Comparison of ENCODE assay signal across 20 cellular contexts in genomic region chr15:66587749-66588148, GRCh38. TPM values are rescaled to one million over a fixed set of nuclear protein-coding genes. Genes with fewer than 3 reads are reported as not detected.
A peak's percentile ranks its signal among the peaks of the same experiment; 100 is the strongest.
DNase-seq lines count a peak whose midpoint lies in the region; ATAC-seq and TF ChIP-seq lines count a peak whose summit lies in the region.
"Had no signal": no experiment of that assay in that cellular context is flagged by ENCODE, and none has a peak within 500 bp of the region (broad histone marks: within the 10 kb centered on the region; RNA-seq: fewer than 3 reads in every experiment).

No MANE protein-coding gene starts in this region.

- TF ChIP-seq CTCF in GM23338 (conservative IDR thresholded peaks at IDR 0.05; ENCODE audit: low read depth in 2 of 2) (no peak), thyroid gland (IDR thresholded peaks at IDR 0.05) (no peak)

- H3K36me3 ChIP-seq in GM23338 (ENCODE audit: insufficient read depth) (no peaks in the 10 kb centered on the region), thyroid gland (no peaks in the 10 kb centered on the region)
- H3K36me3 ChIP-seq: Peyer's patch, SJCRH30 had no signal

- H3K27me3 ChIP-seq in GM23338 (ENCODE audit: insufficient read depth) (no peaks in the 10 kb centered on the region), thyroid gland (no peaks in the 10 kb centered on the region)
- H3K27me3 ChIP-seq: Peyer's patch, SJCRH30 had no signal

- H3K4me2 ChIP-seq in GM23338: no peak overlapping the region

- H3K4me1 ChIP-seq in GM23338 (ENCODE audit: insufficient read depth): peaks cover 7% of the 10 kb centered on the region; the same call in 1 of the 2 replicates
- H3K4me1 ChIP-seq in thyroid gland: peaks cover 0 to 8% of the 10 kb centered on the region in 2 donors
- H3K4me1 ChIP-seq: Peyer's patch, SJCRH30 had no signal

- intact Hi-C loops in thyroid gland (cut with DNase I): no loop called here

- no peak overlapping the region; the same call in 1 of the 2 replicates for H3K27ac Mint-ChIP-seq in GM23338
- H3K27ac Mint-ChIP-seq: CD4-positive, CD25-positive, alpha-beta regulatory T cell had no signal

- H3K27me3 Mint-ChIP-seq in GM23338 (ENCODE audit: insufficient read depth, low read depth, poor library complexity): peaks cover 4% of the 10 kb centered on the region

- DNase-seq in DMS79 treated with DMSO at 0.1 percent for 48 hours (lab: John Stamatoyannopoulos, UW): peak; percentile 9
- no peak for DNase-seq in GM23338 (ENCODE audit: low spot score)
- DNase-seq in islet precursor cell: peak; percentile 46
- peak; percentile 17 to 20 for DNase-seq in thyroid gland
- DNase-seq in NK-92 (lab: John Stamatoyannopoulos, UW; ENCODE audit: unreplicated experiment): no peak
- DNase-seq in stimulated activated CD4-positive, alpha-beta T cell treated with anti-CD3 and anti-CD28 coated beads, Interleukin-1b, Interleukin-23, amount 100 ng/mL, for 48 hours: no peak
- DNase-seq: CD4-positive, CD25-positive, alpha-beta regulatory T cell; DMS 273 treated with DMSO at 0.1 percent for 48 hours; GOT3; NCI-H1417 treated with DMSO at 0.1 percent for 48 hours; NCI-H187 treated with DMSO at 0.1 percent for 48 hours; NCI-H2107; NCI-H2227 treated with DMSO at 0.1 percent for 48 hours; NCI-H510A; NCI-H748 treated with DMSO at 0.1 percent for 48 hours; Peyer's patch; SJCRH30 had no signal

- H3K9me3 Mint-ChIP-seq in GM23338: no peaks in the 10 kb centered on the region

- TF ChIP-seq POLR2A in thyroid gland (IDR thresholded peaks at IDR 0.05): no peak

- H3F3A ChIP-seq in GM23338 (replicated peaks; ENCODE audit: low read depth): no peaks in the 10 kb centered on the region

- ATAC-seq in GM23338 (no peak), HG02588 (IDR thresholded peaks at IDR 0.05; ENCODE audit: unreplicated experiment) (no peak)

- no peaks in the 10 kb centered on the region for H3K9me3 ChIP-seq in thyroid gland
- H3K9me3 ChIP-seq: Peyer's patch, SJCRH30 had no signal

- no peaks in the 10 kb centered on the region for H4K20me1 ChIP-seq in GM23338 (replicated peaks; ENCODE audit: insufficient read depth)

- peak overlapping the region; percentile 98; the same call in 1 of the 2 replicates for H2AFZ ChIP-seq in GM23338

- no peak overlapping the region for H3K27ac ChIP-seq in GM23338 (ENCODE audit: low read depth)
- no peak overlapping the region for H3K27ac ChIP-seq in thyroid gland
- H3K27ac ChIP-seq: Peyer's patch, SJCRH30 had no signal

- peaks cover 18% of the 10 kb centered on the region for H3K4me1 Mint-ChIP-seq in GM23338

- H3K79me2 ChIP-seq in GM23338 (replicated peaks; ENCODE audit: insufficient read depth): no peaks in the 10 kb centered on the region

- 0 out of 2 replicates have a peak, but pooled peaks cover 4% of the 10 kb centered on the region for H3K9me2 ChIP-seq in GM23338 (ENCODE audit: insufficient read depth)

- 22 to 27% methylated on average over 5 of the region's 5 CpGs for WGBS in thyroid gland, 2 donors

- H3K36me3 Mint-ChIP-seq in GM23338 (ENCODE audit: low read depth): no peaks in the 10 kb centered on the region
- H3K36me3 Mint-ChIP-seq: CD4-positive, CD25-positive, alpha-beta regulatory T cell had no signal

- H3K4me3 ChIP-seq in GM23338: no peak overlapping the region
- no peak overlapping the region for H3K4me3 ChIP-seq in thyroid gland (replicated peaks in 1 of 3)
- H3K4me3 ChIP-seq: Peyer's patch, SJCRH30 had no signal

- H3K4me3 Mint-ChIP-seq in GM23338: no peak overlapping the region
- H3K4me3 Mint-ChIP-seq: CD4-positive, CD25-positive, alpha-beta regulatory T cell had no signal

TF ChIP-seq in GM23338, 12 proteins besides CTCF, POLR2A, EP300 and RAD21:
- no peak for TF ChIP-seq POLR2AphosphoS5 (IDR thresholded peaks at IDR 0.05; ENCODE audit: low read depth)
- TF ChIP-seq STAT1 (IDR thresholded peaks at IDR 0.05; ENCODE audit: unreplicated experiment): no peak
- TF ChIP-seq NANOG (IDR thresholded peaks at IDR 0.05; ENCODE audit: borderline replicate concordance): no peak
- TF ChIP-seq ZNF114 (CRISPR knock-in tag; IDR thresholded peaks at IDR 0.05): no peak
- TF ChIP-seq CREB1 (CRISPR knock-in tag; IDR thresholded peaks at IDR 0.05; ENCODE audit: low read depth): no peak
- TF ChIP-seq, protein P1, sequence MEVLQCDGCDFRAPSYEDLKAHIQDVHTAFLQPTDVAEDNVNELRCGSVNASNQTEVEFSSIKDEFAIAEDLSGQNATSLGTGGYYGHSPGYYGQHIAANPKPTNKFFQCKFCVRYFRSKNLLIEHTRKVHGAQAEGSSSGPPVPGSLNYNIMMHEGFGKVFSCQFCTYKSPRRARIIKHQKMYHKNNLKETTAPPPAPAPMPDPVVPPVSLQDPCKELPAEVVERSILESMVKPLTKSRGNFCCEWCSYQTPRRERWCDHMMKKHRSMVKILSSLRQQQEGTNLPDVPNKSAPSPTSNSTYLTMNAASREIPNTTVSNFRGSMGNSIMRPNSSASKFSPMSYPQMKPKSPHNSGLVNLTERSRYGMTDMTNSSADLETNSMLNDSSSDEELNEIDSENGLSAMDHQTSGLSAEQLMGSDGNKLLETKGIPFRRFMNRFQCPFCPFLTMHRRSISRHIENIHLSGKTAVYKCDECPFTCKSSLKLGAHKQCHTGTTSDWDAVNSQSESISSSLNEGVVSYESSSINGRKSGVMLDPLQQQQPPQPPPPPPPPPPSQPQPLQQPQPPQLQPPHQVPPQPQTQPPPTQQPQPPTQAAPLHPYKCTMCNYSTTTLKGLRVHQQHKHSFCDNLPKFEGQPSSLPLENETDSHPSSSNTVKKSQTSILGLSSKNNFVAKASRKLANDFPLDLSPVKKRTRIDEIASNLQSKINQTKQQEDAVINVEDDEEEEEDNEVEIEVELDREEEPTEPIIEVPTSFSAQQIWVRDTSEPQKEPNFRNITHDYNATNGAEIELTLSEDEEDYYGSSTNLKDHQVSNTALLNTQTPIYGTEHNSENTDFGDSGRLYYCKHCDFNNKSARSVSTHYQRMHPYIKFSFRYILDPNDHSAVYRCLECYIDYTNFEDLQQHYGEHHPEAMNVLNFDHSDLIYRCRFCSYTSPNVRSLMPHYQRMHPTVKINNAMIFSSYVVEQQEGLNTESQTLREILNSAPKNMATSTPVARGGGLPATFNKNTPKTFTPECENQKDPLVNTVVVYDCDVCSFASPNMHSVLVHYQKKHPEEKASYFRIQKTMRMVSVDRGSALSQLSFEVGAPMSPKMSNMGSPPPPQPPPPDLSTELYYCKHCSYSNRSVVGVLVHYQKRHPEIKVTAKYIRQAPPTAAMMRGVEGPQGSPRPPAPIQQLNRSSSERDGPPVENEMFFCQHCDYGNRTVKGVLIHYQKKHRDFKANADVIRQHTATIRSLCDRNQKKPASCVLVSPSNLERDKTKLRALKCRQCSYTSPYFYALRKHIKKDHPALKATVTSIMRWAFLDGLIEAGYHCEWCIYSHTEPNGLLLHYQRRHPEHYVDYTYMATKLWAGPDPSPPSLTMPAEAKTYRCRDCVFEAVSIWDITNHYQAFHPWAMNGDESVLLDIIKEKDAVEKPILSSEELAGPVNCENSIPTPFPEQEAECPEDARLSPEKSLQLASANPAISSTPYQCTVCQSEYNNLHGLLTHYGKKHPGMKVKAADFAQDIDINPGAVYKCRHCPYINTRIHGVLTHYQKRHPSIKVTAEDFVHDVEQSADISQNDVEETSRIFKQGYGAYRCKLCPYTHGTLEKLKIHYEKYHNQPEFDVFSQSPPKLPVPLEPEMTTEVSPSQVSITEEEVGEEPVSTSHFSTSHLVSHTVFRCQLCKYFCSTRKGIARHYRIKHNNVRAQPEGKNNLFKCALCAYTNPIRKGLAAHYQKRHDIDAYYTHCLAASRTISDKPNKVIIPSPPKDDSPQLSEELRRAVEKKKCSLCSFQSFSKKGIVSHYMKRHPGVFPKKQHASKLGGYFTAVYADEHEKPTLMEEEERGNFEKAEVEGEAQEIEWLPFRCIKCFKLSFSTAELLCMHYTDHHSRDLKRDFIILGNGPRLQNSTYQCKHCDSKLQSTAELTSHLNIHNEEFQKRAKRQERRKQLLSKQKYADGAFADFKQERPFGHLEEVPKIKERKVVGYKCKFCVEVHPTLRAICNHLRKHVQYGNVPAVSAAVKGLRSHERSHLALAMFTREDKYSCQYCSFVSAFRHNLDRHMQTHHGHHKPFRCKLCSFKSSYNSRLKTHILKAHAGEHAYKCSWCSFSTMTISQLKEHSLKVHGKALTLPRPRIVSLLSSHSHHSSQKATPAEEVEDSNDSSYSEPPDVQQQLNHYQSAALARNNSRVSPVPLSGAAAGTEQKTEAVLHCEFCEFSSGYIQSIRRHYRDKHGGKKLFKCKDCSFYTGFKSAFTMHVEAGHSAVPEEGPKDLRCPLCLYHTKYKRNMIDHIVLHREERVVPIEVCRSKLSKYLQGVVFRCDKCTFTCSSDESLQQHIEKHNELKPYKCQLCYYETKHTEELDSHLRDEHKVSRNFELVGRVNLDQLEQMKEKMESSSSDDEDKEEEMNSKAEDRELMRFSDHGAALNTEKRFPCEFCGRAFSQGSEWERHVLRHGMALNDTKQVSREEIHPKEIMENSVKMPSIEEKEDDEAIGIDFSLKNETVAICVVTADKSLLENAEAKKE (CRISPR knock-in tag; IDR thresholded peaks at IDR 0.05): no peak
- no peak for TF ChIP-seq JUNB (IDR thresholded peaks at IDR 0.05; ENCODE audit: unreplicated experiment)
- TF ChIP-seq ZNF331 (CRISPR knock-in tag; IDR thresholded peaks at IDR 0.05; ENCODE audit: low read depth): no peak
- TF ChIP-seq EZH2phosphoT487 (IDR thresholded peaks at IDR 0.05; ENCODE audit: unreplicated experiment): no peak
- TF ChIP-seq, protein P2, sequence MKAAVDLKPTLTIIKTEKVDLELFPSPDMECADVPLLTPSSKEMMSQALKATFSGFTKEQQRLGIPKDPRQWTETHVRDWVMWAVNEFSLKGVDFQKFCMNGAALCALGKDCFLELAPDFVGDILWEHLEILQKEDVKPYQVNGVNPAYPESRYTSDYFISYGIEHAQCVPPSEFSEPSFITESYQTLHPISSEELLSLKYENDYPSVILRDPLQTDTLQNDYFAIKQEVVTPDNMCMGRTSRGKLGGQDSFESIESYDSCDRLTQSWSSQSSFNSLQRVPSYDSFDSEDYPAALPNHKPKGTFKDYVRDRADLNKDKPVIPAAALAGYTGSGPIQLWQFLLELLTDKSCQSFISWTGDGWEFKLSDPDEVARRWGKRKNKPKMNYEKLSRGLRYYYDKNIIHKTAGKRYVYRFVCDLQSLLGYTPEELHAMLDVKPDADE (IDR thresholded peaks at IDR 0.05): no peak

RNA-seq across cellular contexts. Expression of gene LCTL, which starts 22.0 kb away (rescaled TPM):
- 2.9 and 5.6 TPM in 2 replicates for total RNA-seq in GM23338 (2014; rRNA removed; shearing (Covaris generic))
- 2.3 and 3.2 TPM in 2 replicates for polyA plus RNA-seq in GM23338 (2016; fragmentation: Nextera tagmentation; extraction: Ambion mirVana)
- total RNA-seq in thyroid gland: not detected
- total RNA-seq: CD4-positive, CD25-positive, alpha-beta regulatory T cell; MCF 10A; OCI-LY7; Peyer's patch had no signal

Comparison
In these comparisons a context has a peak if more than half of its experiments do, and no peak if none do; other contexts are left out.
1. DNase-seq: peak in DMS79 treated with DMSO at 0.1 percent for 48 hours (single experiment), islet precursor cell (single experiment) and thyroid gland (2 of 2); none in GM23338 (single experiment), NK-92 (single experiment) and stimulated activated CD4-positive, alpha-beta T cell treated with anti-CD3 and anti-CD28 coated beads, Interleukin-1b, Interleukin-23, amount 100 ng/mL, for 48 hours (single experiment).